Comparison of ENCODE assay signal across 23 cellular contexts in genomic region chr2:44789971-44790721, GRCh38.
DNase-seq lines count a peak whose midpoint lies in the region; TF ChIP-seq lines count a peak whose summit lies in the region.
"Had no signal": no experiment of that assay in that cellular context is flagged by ENCODE, and none has a peak within 500 bp of the region (broad histone marks: within the 10 kb centered on the region; RNA-seq: fewer than 3 reads in every experiment).

No MANE protein-coding gene starts in this region.

- H3K27ac ChIP-seq in WERI-Rb-1 (peak overlapping the region; percentile 89), iPS-18a (ENCODE audit: low read length) (peak overlapping the region; percentile 48)
- H3K27ac ChIP-seq: A549, SK-N-MC had no signal

- DNase-seq in H7 (peak; percentile 67), WERI-Rb-1 (peak; percentile 93), retina (peak; percentile 46), NCI-H69 (lab: John Stamatoyannopoulos, UW) (no peak), middle frontal gyrus (ENCODE audit: extremely low spot score, low spot score) (no peak), NCI-H146 treated with DMSO at 0.1 percent for 48 hours (lab: John Stamatoyannopoulos, UW; ENCODE audit: unreplicated experiment) (no peak)
- DNase-seq: CD4-positive, alpha-beta memory T cell; DMS53; EL; GOT3; HFFc6; Kasumi-1; MM.1S; NCI-H1092; NCI-H1436 treated with DMSO at 0.1 percent for 48 hours; NCI-H2029 treated with DMSO at 0.1 percent for 48 hours; NCI-H2171; NCI-H526; NK-92 treated with Interleukin-12 subunit alpha and Interleukin-12 subunit beta, amount 100 ng/mL, for 24 hours; Right ventricle myocardium superior had no signal

- H3K36me3 ChIP-seq in H7 (replicated peaks; ENCODE audit: control insufficient read depth, insufficient read depth, low read length) = no peaks in the 10 kb centered on the region
- no peaks in the 10 kb centered on the region for H3K36me3 ChIP-seq in WERI-Rb-1
- no peaks in the 10 kb centered on the region for H3K36me3 ChIP-seq in iPS-18a (ENCODE audit: control insufficient read depth, low read depth, low read length)

- H3K27me3 ChIP-seq in H7 (ENCODE audit: control insufficient read depth, insufficient read depth, low read length) = no peaks in the 10 kb centered on the region
- no peaks in the 10 kb centered on the region for H3K27me3 ChIP-seq in WERI-Rb-1 (ENCODE audit: insufficient read depth, low read depth, severe bottlenecking)
- H3K27me3 ChIP-seq in iPS-18a (ENCODE audit: control insufficient read depth, insufficient read depth, low read length) = peaks cover 5% of the 10 kb centered on the region

- no peak overlapping the region for H3K9ac ChIP-seq in iPS-18a (ENCODE audit: low read length)

- peaks cover 18% of the 10 kb centered on the region for H3K4me1 ChIP-seq in iPS-18a (ENCODE audit: control insufficient read depth, low read depth, low read length)
- H3K4me1 ChIP-seq: A549 had no signal

- peaks cover 8% of the 10 kb centered on the region for H3K9me3 ChIP-seq in WERI-Rb-1 (ENCODE audit: severe bottlenecking)
- no peaks in the 10 kb centered on the region for H3K9me3 ChIP-seq in iPS-18a (ENCODE audit: control insufficient read depth, low read depth, low read length)
- H3K9me3 ChIP-seq: A549 had no signal

- no peak overlapping the region for H3K4me3 ChIP-seq in H7 (ENCODE audit: insufficient read depth, low read depth, low read length)
- no peak overlapping the region for H3K4me3 ChIP-seq in WERI-Rb-1 (ENCODE audit: low read depth, low read length)
- H3K4me3 ChIP-seq in iPS-18a (ENCODE audit: low read length) = peak overlapping the region; percentile 10
- H3K4me3 ChIP-seq: A549, SK-N-MC had no signal

- 0 out of 2 replicates have a peak, but pooled peaks have one; percentile 10 for TF ChIP-seq CTCF in WERI-Rb-1 (IDR thresholded peaks at IDR 0.05; ENCODE audit: low read depth, low read length)

Comparison
In these comparisons a context has a peak if more than half of its experiments do, and no peak if none do; other contexts are left out.
1. DNase-seq: peak in H7 (single experiment), WERI-Rb-1 (single experiment) and retina (single experiment); none in NCI-H69 (single experiment), middle frontal gyrus (single experiment) and NCI-H146 treated with DMSO at 0.1 percent for 48 hours (single experiment).